In genomic region chr13:109251958-109252357, GRCh38 we compare ENCODE assay signal across 15 cellular contexts.
DNase-seq lines count a peak whose midpoint lies in the region; ATAC-seq and TF ChIP-seq lines count a peak whose summit lies in the region.
"Had no signal": no experiment of that assay in that cellular context is flagged by ENCODE, and none has a peak within 500 bp of the region (broad histone marks: within the 10 kb centered on the region; RNA-seq: fewer than 3 reads in every experiment).

No MANE protein-coding gene starts in this region.

- H3K27me3 ChIP-seq in GM23248 (replicated peaks; ENCODE audit: insufficient read depth), result no peaks in the 10 kb centered on the region
- no peaks in the 10 kb centered on the region for H3K27me3 ChIP-seq in SJSA1 (replicated peaks)
- H3K27me3 ChIP-seq in skeletal muscle satellite cell (ENCODE audit: control insufficient read depth, insufficient read depth, low read length), result no peaks in the 10 kb centered on the region
- H3K27me3 ChIP-seq: BE2C had no signal

- DNase-seq in GM23248 (no peak), SJSA1 (ENCODE audit: low read depth in 1 of 2, low spot score in 2 of 2) (peak in 1 of 2 experiments; percentile 77), fibroblast of mammary gland (ENCODE audit: low read depth) (peak; percentile 41), inferior parietal cortex (ENCODE audit: extremely low spot score) (no peak)
- DNase-seq in activated CD8-positive, alpha-beta memory T cell treated with anti-CD3 and anti-CD28 coated beads for 24 hours, result no peak
- DNase-seq: BE2C; CD4-positive, alpha-beta T cell; GOT3; NCI-H1417; NCI-H2029; NCI-H2171 treated with DMSO at 0.1 percent for 48 hours; NCI-H446 treated with DMSO at 0.1 percent for 48 hours; RPMI8226 had no signal

- H3K36me3 ChIP-seq in GM23248 (ENCODE audit: low read depth) (no peaks in the 10 kb centered on the region), SJSA1 (no peaks in the 10 kb centered on the region; the same call in 1 of the 2 replicates), skeletal muscle satellite cell (ENCODE audit: insufficient read depth, low read length) (no peaks in the 10 kb centered on the region)
- H3K36me3 ChIP-seq: BE2C had no signal

- H3K4me1 ChIP-seq in GM23248 (ENCODE audit: insufficient read depth) (peaks cover 27% of the 10 kb centered on the region), SJSA1 (replicated peaks) (peaks cover 50% of the 10 kb centered on the region), skeletal muscle satellite cell (ENCODE audit: control insufficient read depth, insufficient read depth, low read length) (peaks cover 30% of the 10 kb centered on the region)
- H3K4me1 ChIP-seq: BE2C had no signal

- H3F3A ChIP-seq in GM23248 (ENCODE audit: insufficient read depth), result peaks cover 10% of the 10 kb centered on the region

- peak overlapping the region; percentile 36 for H2AFZ ChIP-seq in GM23248

- H3K27ac ChIP-seq in GM23248, result no peak overlapping the region
- peak overlapping the region; percentile 45 for H3K27ac ChIP-seq in SJSA1

- no peaks in the 10 kb centered on the region for H3K9me2 ChIP-seq in GM23248 (ENCODE audit: insufficient read depth)

- ATAC-seq in HG02970 (IDR thresholded peaks at IDR 0.05; ENCODE audit: low FRiP score, unreplicated experiment), result no peak

- no peaks in the 10 kb centered on the region for H4K20me1 ChIP-seq in GM23248 (ENCODE audit: insufficient read depth)

- no peaks in the 10 kb centered on the region for H3K79me2 ChIP-seq in GM23248 (ENCODE audit: insufficient read depth)

- in situ Hi-C loops in GM23248 (cut with MboI), result no loop called here

- H3K4me2 ChIP-seq in GM23248 (ENCODE audit: unreplicated experiment) (peak overlapping the region; percentile 26), skeletal muscle satellite cell (ENCODE audit: low read length) (no peak overlapping the region)

- no peak overlapping the region for H3K9ac ChIP-seq in GM23248
- H3K9ac ChIP-seq in skeletal muscle satellite cell (ENCODE audit: low read depth, low read length), result peak overlapping the region; percentile 22

- H3K9me3 ChIP-seq in GM23248 (ENCODE audit: low read depth) (no peaks in the 10 kb centered on the region), SJSA1 (replicated peaks) (peaks cover 4% of the 10 kb centered on the region), skeletal muscle satellite cell (replicated peaks; ENCODE audit: low read length) (peaks cover 4% of the 10 kb centered on the region)
- H3K9me3 ChIP-seq: BE2C had no signal

- 22 to 26% methylated on average over 2 of the region's 2 CpGs for WGBS in GM23248 (ENCODE audit: low coverage in 1 of 2, low lambda C conversion rate in 2 of 2, missing lambda C conversion rate in 2 of 2), 2 experiments

- TF ChIP-seq CTCF in fibroblast of mammary gland (conservative IDR thresholded peaks at IDR 0.05; ENCODE audit: control insufficient read depth, insufficient read depth, low read depth, low read length), result no peak

- no peak overlapping the region for H3K4me3 ChIP-seq in GM23248
- no peak overlapping the region for H3K4me3 ChIP-seq in SJSA1
- no peak overlapping the region for H3K4me3 ChIP-seq in fibroblast of mammary gland (ENCODE audit: control insufficient read depth, low read depth, low read length)
- no peak overlapping the region for H3K4me3 ChIP-seq in skeletal muscle satellite cell (ENCODE audit: low read length)
